12 cellular contexts compared by ENCODE assay signal in genomic region chr3:134039161-134039862, GRCh38. TPM values are rescaled to one million over a fixed set of nuclear protein-coding genes. Genes with fewer than 3 reads are reported as not detected.
A peak's percentile ranks its signal among the peaks of the same experiment; 100 is the strongest.
DNase-seq lines count a peak whose midpoint lies in the region; ATAC-seq and TF ChIP-seq lines count a peak whose summit lies in the region.
"Had no signal": no experiment of that assay in that cellular context is flagged by ENCODE, and none has a peak within 500 bp of the region (broad histone marks: within the 10 kb centered on the region; RNA-seq: fewer than 3 reads in every experiment).

No MANE protein-coding gene starts in this region.

- no peak overlapping the region for H3K4me2 ChIP-seq in OCI-LY1 (ENCODE audit: low read length)

- peak; percentile 20; the same call in 1 of the 2 replicates for TF ChIP-seq CTCF in OCI-LY1 (IDR thresholded peaks at IDR 0.05; ENCODE audit: low read length)
- peak; percentile 9 for TF ChIP-seq CTCF in foreskin keratinocyte (conservative IDR thresholded peaks at IDR 0.05)
- TF ChIP-seq CTCF in osteocyte (IDR thresholded peaks at IDR 0.05), result no peak

- ATAC-seq in foreskin keratinocyte (peak; percentile 68), GM19463 (IDR thresholded peaks at IDR 0.05; ENCODE audit: unreplicated experiment) (no peak), HG02981 (IDR thresholded peaks at IDR 0.05; ENCODE audit: unreplicated experiment) (no peak)

- H2AFZ ChIP-seq in OCI-LY1 (ENCODE audit: low read length), result no peak overlapping the region

- no peaks in the 10 kb centered on the region for H3K9me2 ChIP-seq in OCI-LY1 (ENCODE audit: low read depth, low read length)

- no peaks in the 10 kb centered on the region for H3F3A ChIP-seq in OCI-LY1 (ENCODE audit: insufficient read depth, low read length)

- peaks cover 19% of the 10 kb centered on the region for H3K9me3 ChIP-seq in OCI-LY1 (ENCODE audit: low read length)

- no peaks in the 10 kb centered on the region for H3K4me1 Mint-ChIP-seq in osteocyte (ENCODE audit: unreplicated experiment)

- no peak overlapping the region for H3K4me3 Mint-ChIP-seq in osteocyte (ENCODE audit: unreplicated experiment)

- no peak overlapping the region for H3K27ac Mint-ChIP-seq in osteocyte (ENCODE audit: unreplicated experiment)

- no peaks in the 10 kb centered on the region for H3K79me2 ChIP-seq in OCI-LY1 (ENCODE audit: insufficient read depth, low read length)

- no peak overlapping the region for H3K27ac ChIP-seq in OCI-LY1 (ENCODE audit: low read depth, low read length, poor library complexity, severe bottlenecking)
- H3K27ac ChIP-seq in foreskin keratinocyte, result no peak overlapping the region

- no peak overlapping the region for H3K4me3 ChIP-seq in OCI-LY1 (ENCODE audit: low read depth, low read length, poor library complexity, severe bottlenecking)

- H4K20me1 ChIP-seq in OCI-LY1 (ENCODE audit: insufficient read depth, low read length), result no peaks in the 10 kb centered on the region

- no peaks in the 10 kb centered on the region for H3K36me3 ChIP-seq in OCI-LY1 (ENCODE audit: insufficient read depth, low read length)

- no peak overlapping the region for H3K9ac ChIP-seq in OCI-LY1 (ENCODE audit: low read length)

- no peaks in the 10 kb centered on the region for H3K4me1 ChIP-seq in OCI-LY1 (ENCODE audit: insufficient read depth, low read length, severe bottlenecking)
- H3K4me1 ChIP-seq in foreskin keratinocyte, result peaks cover 3% of the 10 kb centered on the region

- no peaks in the 10 kb centered on the region for H3K27me3 Mint-ChIP-seq in osteocyte (ENCODE audit: unreplicated experiment)

- DNase-seq in ELF-1 (ENCODE audit: low read depth, low spot score) (peak; percentile 76), foreskin keratinocyte (no peak), osteocyte (ENCODE audit: extremely low spot score, unreplicated experiment) (peak; percentile 67), DMS153 treated with DMSO at 0.1 percent for 48 hours (lab: John Stamatoyannopoulos, UW; ENCODE audit: unreplicated experiment) (no peak), NOMO-1 treated with DMSO at 0.1 percent for 48 hours (lab: John Stamatoyannopoulos, UW; ENCODE audit: unreplicated experiment) (no peak)
- DNase-seq: activated naive CD4-positive, alpha-beta T cell treated with anti-CD3 and anti-CD28 coated beads, Interleukin-2, amount 50 U/mL, for 16 hours; erythroblast had no signal

- peaks cover 10% of the 10 kb centered on the region for H3K9me3 Mint-ChIP-seq in osteocyte (ENCODE audit: unreplicated experiment)

- H3K27me3 ChIP-seq in OCI-LY1 (ENCODE audit: insufficient read depth, low read length) (no peaks in the 10 kb centered on the region; the same call in 1 of the 2 replicates), foreskin keratinocyte (no peaks in the 10 kb centered on the region)

- peaks cover 2% of the 10 kb centered on the region for H3K36me3 Mint-ChIP-seq in osteocyte (ENCODE audit: unreplicated experiment)

RNA-seq across cellular contexts. Expression of gene SLCO2A1, which starts 9.6 kb away (rescaled TPM):
- 0.11 and 0.95 TPM in 2 replicates for total RNA-seq in foreskin keratinocyte
- polyA plus RNA-seq in foreskin keratinocyte, result 0.14 and 0.41 TPM in 2 replicates
- total RNA-seq in osteocyte, result 9.8 and 10.7 TPM in 2 replicates
- total RNA-seq: NCI-H460 had no signal
- polyA plus RNA-seq: neural cell had no signal

Comparison
In these comparisons a context has a peak if more than half of its experiments do, and no peak if none do; other contexts are left out.
1. DNase-seq: peak in ELF-1 (single experiment) and osteocyte (single experiment); none in foreskin keratinocyte (0 of 2), DMS153 treated with DMSO at 0.1 percent for 48 hours (single experiment) and NOMO-1 treated with DMSO at 0.1 percent for 48 hours (single experiment).